In genomic region chr1:44239337-44239960, GRCh38 we compare ENCODE assay signal across 11 cellular contexts. TPM values are rescaled to one million over a fixed set of nuclear protein-coding genes. Genes with fewer than 3 reads are reported as not detected.
DNase-seq lines count a peak whose midpoint lies in the region; ATAC-seq and TF ChIP-seq lines count a peak whose summit lies in the region.
"Had no signal": no experiment of that assay in that cellular context is flagged by ENCODE, and none has a peak within 500 bp of the region (broad histone marks: within the 10 kb centered on the region; RNA-seq: fewer than 3 reads in every experiment).

No MANE protein-coding gene starts in this region.

- H3K9ac ChIP-seq in HCT116 (ENCODE audit: low read length), result no peak overlapping the region

- POLR2A ChIA-PET in HCT116 (lab: Charles Lee), result no interaction called here

- H3K27me3 ChIP-seq in HCT116 (ENCODE audit: insufficient read depth, low read length) (no peaks in the 10 kb centered on the region), WERI-Rb-1 (ENCODE audit: insufficient read depth, low read depth, severe bottlenecking) (no peaks in the 10 kb centered on the region)
- H3K27me3 ChIP-seq: MG63 had no signal

- CTCF ChIA-PET in HCT116 (lab: Charles Lee), result interaction anchor here (1.2 kb wide), 1 partner anchor 28 kb away, joined by 3 read pairs; no protein-coding TSS in a partner anchor

- BruUV-seq in HCT116 (replicated peaks; lab: Mats Ljungman, UMichigan), result no TSS peak

- no peak for TF ChIP-seq POLR2A in HCT116 (IDR thresholded peaks at IDR 0.05; ENCODE audit: borderline replicate concordance, extremely low read depth, insufficient read depth, insufficient read length)

- RAD21 ChIA-PET in HCT116 (lab: Charles Lee; ENCODE audit: low non-redundant PET in 1 of 2, low total read pairs in 2 of 2, uncharacterized antibody in 2 of 2, unreplicated experiment in 2 of 2), result no interaction called here

- no peaks in the 10 kb centered on the region for H3K9me3 ChIP-seq in HCT116 (ENCODE audit: control insufficient read depth in 1 of 2, insufficient read depth in 1 of 2, low read depth in 1 of 2, low read length in 2 of 2)
- H3K9me3 ChIP-seq in WERI-Rb-1 (ENCODE audit: severe bottlenecking), result no peaks in the 10 kb centered on the region
- H3K9me3 ChIP-seq: MG63 had no signal

- H3K4me1 ChIP-seq in HCT116 (ENCODE audit: control insufficient read depth in 1 of 2, insufficient read depth in 2 of 2, low read length in 2 of 2), result peaks cover 19 to 22% of the 10 kb centered on the region in 2 experiments

- no peaks in the 10 kb centered on the region for H3K79me2 ChIP-seq in HCT116 (ENCODE audit: insufficient read depth, low read length)

- no peak for TF ChIP-seq RAD21 in HCT116 (IDR thresholded peaks at IDR 0.05; ENCODE audit: low read depth)

- TF ChIP-seq CTCF in HCT116 (IDR thresholded peaks at IDR 0.05 in 2 of 3, conservative IDR thresholded peaks at IDR 0.05 in 1 of 3; ENCODE audit: borderline replicate concordance in 1 of 3, insufficient read depth in 1 of 3, low read depth in 2 of 3, low read length in 2 of 3) (no peak), WERI-Rb-1 (IDR thresholded peaks at IDR 0.05; ENCODE audit: low read depth, low read length) (no peak)

- H3K36me3 ChIP-seq in HCT116 (ENCODE audit: control insufficient read depth in 1 of 2, insufficient read depth in 2 of 2, low read length in 2 of 2) (0 out of 4 replicates have a peak, but pooled peaks cover 0 to 5% of the 10 kb centered on the region in 2 experiments), WERI-Rb-1 (peaks cover 14% of the 10 kb centered on the region)

- H2AFZ ChIP-seq in HCT116 (ENCODE audit: low read depth, low read length, poor library complexity, severe bottlenecking), result no peak overlapping the region

- no peaks in the 10 kb centered on the region for H4K20me1 ChIP-seq in HCT116 (ENCODE audit: insufficient read depth)

- intact Hi-C loops in HCT116 (cut with micrococcal nuclease) (loop anchor here (5.0 kb wide), 1 partner anchor 147 kb away; no protein-coding TSS in a partner anchor), left ventricle myocardium superior (cut with micrococcal nuclease) (no loop called here)

- H3K4me2 ChIP-seq in HCT116 (ENCODE audit: low read length), result no peak overlapping the region

- no peak for ATAC-seq in HCT116
- peak; percentile 68 for ATAC-seq in left ventricle myocardium superior
- ATAC-seq in GM18868 (IDR thresholded peaks at IDR 0.05; ENCODE audit: unreplicated experiment), result no peak
- ATAC-seq: stimulated activated memory B cell treated with anti-CD40 and anti-IgM and Interleukin-4, amounts not matched to agents 10 μg/mL and 1 μg/mL and 100 μg/mL, for 72 hours had no signal

- no peaks in the 10 kb centered on the region for H3K9me2 ChIP-seq in HCT116 (ENCODE audit: insufficient read depth)

- H3K27ac ChIP-seq in HCT116 (ENCODE audit: low read depth, low read length) (peak overlapping the region; percentile 36; the same call in 1 of the 2 replicates), WERI-Rb-1 (peak overlapping the region; percentile 1)

- H3K4me3 ChIP-seq in HCT116 (replicated peaks in 1 of 2; ENCODE audit: low read depth in 1 of 2, low read length in 2 of 2) (no peak overlapping the region), WERI-Rb-1 (ENCODE audit: low read depth, low read length) (no peak overlapping the region)
- H3K4me3 ChIP-seq: MG63 had no signal

- no peak for DNase-seq in HCT116 (ENCODE audit: low read depth, low spot score)
- no peak for DNase-seq in WERI-Rb-1
- DNase-seq in left ventricle myocardium superior, result peak; percentile 57
- peak; percentile 21 for DNase-seq in smooth muscle cell of the brain vasculature (ENCODE audit: low read depth, low spot score)
- no peak for DNase-seq in NCI-H2196 treated with DMSO at 0.1 percent for 48 hours (lab: John Stamatoyannopoulos, UW; ENCODE audit: unreplicated experiment)
- no peak for DNase-seq in HT-29 (ENCODE audit: low spot score)
- DNase-seq in inferior parietal cortex (ENCODE audit: extremely low spot score), result no peak
- DNase-seq: kidney glomerular epithelial cell, MG63 had no signal

TF ChIP-seq in HCT116, 20 proteins besides CTCF, POLR2A, EP300 and RAD21:
- TF ChIP-seq FOSL1 (IDR thresholded peaks at IDR 0.05; ENCODE audit: low read depth) (no peak), EZH2 (IDR thresholded peaks at IDR 0.05) (no peak), ELF1 (IDR thresholded peaks at IDR 0.05; ENCODE audit: borderline replicate concordance, low read depth) (no peak), SP1 (IDR thresholded peaks at IDR 0.05; ENCODE audit: low read depth) (no peak), REST (IDR thresholded peaks at IDR 0.05; ENCODE audit: low read depth) (no peak), ATF3 (IDR thresholded peaks at IDR 0.05) (no peak), EGR1 (IDR thresholded peaks at IDR 0.05; ENCODE audit: low read depth) (no peak), SIN3A (IDR thresholded peaks at IDR 0.05; ENCODE audit: low read depth) (no peak), JUND (IDR thresholded peaks at IDR 0.05) (no peak), YY1 (IDR thresholded peaks at IDR 0.05; ENCODE audit: extremely low read depth, insufficient replicate concordance, low read depth, low read length) (no peak), CBX3 (IDR thresholded peaks at IDR 0.05; ENCODE audit: low read depth) (no peak), POLR2AphosphoS5 (IDR thresholded peaks at IDR 0.05; ENCODE audit: low read depth, low read length) (no peak)

RNA-seq across cellular contexts. Expression of gene DMAP1, which starts 26.2 kb away (rescaled TPM):
- total RNA-seq in HCT116 (2021; ENCODE audit: unreplicated experiment) (27.8 TPM), left ventricle myocardium superior (28.8 TPM)
- polyA plus RNA-seq in HCT116 (2012), result 23.6 and 24.0 TPM in 2 replicates
- 29.7 and 43.9 TPM in 2 replicates for total RNA-seq in HT-29 (2014; rRNA removed; shearing (Covaris generic))

Comparison
In these comparisons a context has a peak if more than half of its experiments do, and no peak if none do; other contexts are left out.
1. DNase-seq: peak in left ventricle myocardium superior (single experiment) and smooth muscle cell of the brain vasculature (single experiment); none in HCT116 (single experiment), WERI-Rb-1 (single experiment), NCI-H2196 treated with DMSO at 0.1 percent for 48 hours (single experiment), HT-29 (single experiment) and inferior parietal cortex (single experiment).